28 cellular contexts compared by ENCODE assay signal in genomic region chr7:28266377-28266776, GRCh38.
A peak's percentile ranks its signal among the peaks of the same experiment; 100 is the strongest.
DNase-seq lines count a peak whose midpoint lies in the region; ATAC-seq, FAIRE-seq and TF ChIP-seq lines count a peak whose summit lies in the region.
"Had no signal": no experiment of that assay in that cellular context is flagged by ENCODE, and none has a peak within 500 bp of the region (broad histone marks: within the 10 kb centered on the region; RNA-seq: fewer than 3 reads in every experiment).

No MANE protein-coding gene starts in this region.

- TF ChIP-seq POLR2A in GM12878 (IDR thresholded peaks at IDR 0.05; ENCODE audit: low read depth, low read length), result no peak

- H3K27ac ChIP-seq in DOHH2 (ENCODE audit: low read depth, low read length) (peak overlapping the region; percentile 18; the same call in 1 of the 2 replicates), GM12878 (ENCODE audit: control insufficient read depth, insufficient read depth) (no peak overlapping the region)
- H3K27ac ChIP-seq: A549; BLaER1 treated with 17β-estradiol and CSF1 and Interleukin-3, amounts not matched to agents 10 nM and 100 nM had no signal

- H3K79me2 ChIP-seq in DOHH2 (ENCODE audit: control insufficient read depth, low read length), result no peaks in the 10 kb centered on the region
- H3K79me2 ChIP-seq in GM12878 (ENCODE audit: control insufficient read depth, insufficient read depth, low read length), result no peaks in the 10 kb centered on the region

- intact Hi-C loops in GM12878 (cut with micrococcal nuclease; ENCODE audit: unreplicated experiment) (no loop called here), left colon (cut with DNase I, micrococcal nuclease) (no loop called here)

- DNase-seq in NCI-H1436 treated with DMSO at 0.1 percent for 48 hours (lab: John Stamatoyannopoulos, UW) (peak; percentile 74), GM12878 (ENCODE audit: low read depth, low spot score) (no peak), iris pigment epithelial cell (ENCODE audit: low read depth) (peak; percentile 11), left colon (no peak)
- no peak for DNase-seq in activated CD4-positive, alpha-beta T cell treated with anti-CD3 and anti-CD28 coated beads for 1 hour
- DNase-seq: Calu3; CD8-positive, alpha-beta T cell; EL; HFFc6; IMR-90; Kasumi-1; MM.1S; NCI-H1092; NCI-H1694; NCI-H2227 treated with DMSO at 0.1 percent for 48 hours; NCI-H524; OCI-M1; RPMI8226; SHP77 treated with DMSO at 0.1 percent for 48 hours; T-helper 1 cell had no signal

- H3K9me3 ChIP-seq in DOHH2 (ENCODE audit: control insufficient read depth, insufficient read depth, low read length) (no peaks in the 10 kb centered on the region), GM12878 (replicated peaks; ENCODE audit: control insufficient read depth, insufficient read depth, low read length) (no peaks in the 10 kb centered on the region; the same call in 2 of the 3 replicates)
- H3K9me3 ChIP-seq: A549; BLaER1 treated with 17β-estradiol and CSF1 and Interleukin-3, amounts not matched to agents 10 nM and 100 nM had no signal

- H3F3A ChIP-seq in DOHH2 (ENCODE audit: control insufficient read depth, insufficient read depth), result peaks cover 4% of the 10 kb centered on the region; the same call in 1 of the 2 replicates

- peak overlapping the region; percentile 19 for H3K4me2 ChIP-seq in DOHH2 (ENCODE audit: low read length)
- no peak overlapping the region for H3K4me2 ChIP-seq in GM12878 (ENCODE audit: control insufficient read depth, insufficient read depth)
- H3K4me2 ChIP-seq: A549; BLaER1 treated with 17β-estradiol and CSF1 and Interleukin-3, amounts not matched to agents 10 nM and 100 nM had no signal

- RAD21 ChIA-PET in GM12878 (lab: Charles Lee; ENCODE audit: unreplicated experiment), result no interaction called here

- H3K9me2 ChIP-seq in DOHH2 (replicated peaks; ENCODE audit: control insufficient read depth, low read length), result no peaks in the 10 kb centered on the region

- TF ChIP-seq RAD21 in GM12878 (IDR thresholded peaks at IDR 0.05; ENCODE audit: insufficient read depth, low read depth, low read length), result no peak

- ATAC-seq in GM12878, result peak; percentile 63
- no peak for ATAC-seq in HG02610 (IDR thresholded peaks at IDR 0.05; ENCODE audit: unreplicated experiment)
- ATAC-seq in left colon, result no peak
- ATAC-seq: A549; CD8-positive, alpha-beta T cell; SK-N-SH treated with all-trans-retinoic acid at 6 μM for 48 hours had no signal

- POLR2A ChIA-PET in GM12878 (lab: Charles Lee), result interaction anchor here (1.2 kb wide), 1 partner anchor 27 kb away, joined by 4 read pairs; no protein-coding TSS in a partner anchor

- FAIRE-seq in GM12878 (lab: Jason Lieb, UNC), result no peak
- FAIRE-seq: A549, GM12892, GM18507, HTR-8/SVneo had no signal

- H4K20me1 ChIP-seq in DOHH2 (ENCODE audit: control insufficient read depth, insufficient read depth, low read depth, low read length) (no peaks in the 10 kb centered on the region), GM12878 (ENCODE audit: control insufficient read depth, insufficient read depth) (no peaks in the 10 kb centered on the region)
- H4K20me1 ChIP-seq: BLaER1 treated with 17β-estradiol and CSF1 and Interleukin-3, amounts not matched to agents 10 nM and 100 nM had no signal

- 2% methylated on average over 2 of the region's 2 CpGs for WGBS in GM12878 (ENCODE audit: insufficient coverage, insufficient replicate concordance, low lambda C conversion rate, missing lambda C conversion rate)

- TF ChIP-seq EP300 in GM12878 (IDR thresholded peaks at IDR 0.05; ENCODE audit: borderline replicate concordance in 1 of 2, control insufficient read depth in 1 of 2, low read depth in 2 of 2, low read length in 2 of 2), result no peak

- SMC1A ChIA-PET in GM12878 (lab: Charles Lee; ENCODE audit: uncharacterized antibody, unreplicated experiment), result interaction anchor here (1.3 kb wide), 1 partner anchor 22 kb away, joined by 3 read pairs; no protein-coding TSS in a partner anchor

- no TSS peak for BruUV-seq in GM12878 (replicated peaks; lab: Mats Ljungman, UMichigan)

- CTCF ChIA-PET in GM12878 (lab: Yijun Ruan, JAX), result interaction anchor here (0.6 to 1.0 kb wide), 2 partner anchors 30 to 896 kb away, joined by 3 to 4 read pairs; no protein-coding TSS in a partner anchor

- H3K27me3 ChIP-seq in DOHH2 (ENCODE audit: control insufficient read depth, low read length) (no peaks in the 10 kb centered on the region), GM12878 (replicated peaks in 1 of 2; ENCODE audit: control insufficient read depth in 2 of 2, insufficient read depth in 2 of 2, low read length in 1 of 2) (no peaks in the 10 kb centered on the region; a peak in 2 of 4 replicates)
- H3K27me3 ChIP-seq: BLaER1 treated with 17β-estradiol and CSF1 and Interleukin-3, amounts not matched to agents 10 nM and 100 nM had no signal

- TF ChIP-seq CTCF in DOHH2 (IDR thresholded peaks at IDR 0.05; ENCODE audit: low read depth, low read length, poor library complexity, severe bottlenecking) (no peak), GM12878 (IDR thresholded peaks at IDR 0.05 in 2 of 3, conservative IDR thresholded peaks at IDR 0.05 in 1 of 3; ENCODE audit: control insufficient read depth in 2 of 3, extremely low read depth in 1 of 3, insufficient read depth in 1 of 3, low read depth in 3 of 3, low read length in 3 of 3) (no peak)

- no peak overlapping the region for H2AFZ ChIP-seq in GM12878 (ENCODE audit: control insufficient read depth, low read depth, low read length)

- in situ Hi-C loops in GM12878 (cut with MboI), result no loop called here

- H3K4me1 ChIP-seq in DOHH2 (ENCODE audit: control insufficient read depth, low read length) (peaks cover 29% of the 10 kb centered on the region), GM12878 (ENCODE audit: control insufficient read depth, insufficient read depth, low read length) (no peaks in the 10 kb centered on the region)
- H3K4me1 ChIP-seq: A549 had no signal

- H3K36me3 ChIP-seq in DOHH2 (ENCODE audit: control insufficient read depth, low read length) (no peaks in the 10 kb centered on the region), GM12878 (ENCODE audit: control insufficient read depth in 2 of 2, insufficient read depth in 2 of 2, low read length in 1 of 2) (no peaks in the 10 kb centered on the region)
- H3K36me3 ChIP-seq: BLaER1 treated with 17β-estradiol and CSF1 and Interleukin-3, amounts not matched to agents 10 nM and 100 nM had no signal

- no peak overlapping the region for H3K9ac ChIP-seq in GM12878 (ENCODE audit: control insufficient read depth, insufficient read depth, low read length)
- H3K9ac ChIP-seq: BLaER1 treated with 17β-estradiol and CSF1 and Interleukin-3, amounts not matched to agents 10 nM and 100 nM had no signal

- H3K4me3 ChIP-seq in DOHH2 (ENCODE audit: low read length), result no peak overlapping the region
- H3K4me3 ChIP-seq in GM12878, result no peak overlapping the region
- H3K4me3 ChIP-seq: A549; BLaER1 treated with 17β-estradiol and CSF1 and Interleukin-3, amounts not matched to agents 10 nM and 100 nM had no signal

TF ChIP-seq in GM12878, 131 proteins besides CTCF, POLR2A, EP300 and RAD21:
- TF ChIP-seq ZSCAN29 (IDR thresholded peaks at IDR 0.05), result no peak
- no peak for TF ChIP-seq TCF7 (IDR thresholded peaks at IDR 0.05; ENCODE audit: borderline replicate concordance)
- TF ChIP-seq HDAC6 (IDR thresholded peaks at IDR 0.05; ENCODE audit: unreplicated experiment), result no peak
- peak; percentile 46 for TF ChIP-seq PBX3 (IDR thresholded peaks at IDR 0.05; ENCODE audit: insufficient replicate concordance, low read depth, low read length)
- 0 out of 4 replicates have a peak, but pooled peaks of 1 of the 2 experiments have one; percentile 13 for TF ChIP-seq SRF (IDR thresholded peaks at IDR 0.05; ENCODE audit: low read depth in 2 of 2, low read length in 2 of 2)

Comparison
In these comparisons a context has a peak if more than half of its experiments do, and no peak if none do; other contexts are left out.
1. DNase-seq: peak in NCI-H1436 treated with DMSO at 0.1 percent for 48 hours (single experiment) and iris pigment epithelial cell (single experiment); none in GM12878 (single experiment), activated CD4-positive, alpha-beta T cell treated with anti-CD3 and anti-CD28 coated beads for 1 hour (single experiment) and left colon (0 of 2).